15 cellular contexts compared by ENCODE assay signal in genomic region chr12:57739387-57739786, GRCh38. TPM values are rescaled to one million over a fixed set of nuclear protein-coding genes. Genes with fewer than 3 reads are reported as not detected.
DNase-seq lines count a peak whose midpoint lies in the region; ATAC-seq, FAIRE-seq and TF ChIP-seq lines count a peak whose summit lies in the region.
"Had no signal": no experiment of that assay in that cellular context is flagged by ENCODE, and none has a peak within 500 bp of the region (broad histone marks: within the 10 kb centered on the region; RNA-seq: fewer than 3 reads in every experiment).

No MANE protein-coding gene starts in this region.

- H3K36me3 Mint-ChIP-seq in activated T-helper 17 cell treated with anti-CD3 and anti-CD28 coated beads, Interleukin-2, amount 50 U/mL, for 72 hours (ENCODE audit: low read depth) = peaks cover 48% of the 10 kb centered on the region
- H3K36me3 Mint-ChIP-seq in naive thymus-derived CD4-positive, alpha-beta T cell = peaks cover 0 to 22% (median 13%) of the 10 kb centered on the region in 5 donors

- CTCF ChIA-PET in naive thymus-derived CD4-positive, alpha-beta T cell (lab: Charles Lee) = no interaction called here

- H3K4me1 Mint-ChIP-seq in activated T-helper 17 cell treated with anti-CD3 and anti-CD28 coated beads, Interleukin-2, amount 50 U/mL, for 72 hours = peaks cover 27% of the 10 kb centered on the region
- peaks cover 28 to 64% (median 50%) of the 10 kb centered on the region in 7 donors for H3K4me1 Mint-ChIP-seq in naive thymus-derived CD4-positive, alpha-beta T cell

- H3K9me3 ChIP-seq in DND-41 (ENCODE audit: insufficient read depth, low read length, severe bottlenecking) = no peaks in the 10 kb centered on the region
- H3K9me3 ChIP-seq in naive thymus-derived CD4-positive, alpha-beta T cell (ENCODE audit: control insufficient read depth in 2 of 3, low read length in 3 of 3) = no peaks in the 10 kb centered on the region
- H3K9me3 ChIP-seq: prostate gland, suprapubic skin had no signal

- peaks cover 32% of the 10 kb centered on the region for H3K79me2 ChIP-seq in DND-41 (ENCODE audit: insufficient read depth, low read length)

- H3K9ac ChIP-seq in DND-41 (ENCODE audit: low read depth, low read length) = no peak overlapping the region

- peaks cover 21% of the 10 kb centered on the region for H4K20me1 ChIP-seq in DND-41 (ENCODE audit: insufficient read depth, low read length)

- DNase-seq in DMS53 (lab: John Stamatoyannopoulos, UW) = peak; percentile 45
- no peak for DNase-seq in DMS53 treated with DMSO at 0.1 percent for 48 hours (lab: John Stamatoyannopoulos, UW; ENCODE audit: unreplicated experiment)
- no peak for DNase-seq in DND-41
- DNase-seq in naive thymus-derived CD4-positive, alpha-beta T cell = no peak
- DNase-seq in stimulated activated CD4-positive, alpha-beta T cell treated with anti-CD3 and anti-CD28 coated beads, Interleukin-4, amount 100 ng/mL, for 1 hour = no peak
- DNase-seq in GM12891 (ENCODE audit: insufficient read length, low spot score) = no peak
- DNase-seq: 8988T; left cardiac atrium; OCI-M1; stimulated activated CD4-positive, alpha-beta T cell treated with anti-CD3 and anti-CD28 coated beads, Interleukin-4, amount 100 ng/mL, for 4 hours had no signal

- peaks cover 46% of the 10 kb centered on the region for H3K4me1 ChIP-seq in DND-41 (ENCODE audit: insufficient read depth, low read length)
- H3K4me1 ChIP-seq in naive thymus-derived CD4-positive, alpha-beta T cell (ENCODE audit: control insufficient read depth in 2 of 2, insufficient read depth in 2 of 2, low read length in 2 of 2) = peaks cover 35 to 36% of the 10 kb centered on the region in 2 donors

- ATAC-seq in DND-41 (ENCODE audit: insufficient read depth, low read depth) (no peak), GM21737 (IDR thresholded peaks at IDR 0.05; ENCODE audit: unreplicated experiment) (no peak)
- ATAC-seq in activated T-helper 17 cell treated with anti-CD3 and anti-CD28 coated beads, Interleukin-2, amount 50 U/mL, for 72 hours (replicated peaks) = no peak
- ATAC-seq in naive thymus-derived CD4-positive, alpha-beta T cell = no peak
- ATAC-seq: left cardiac atrium had no signal

- no peaks in the 10 kb centered on the region for H3K9me3 Mint-ChIP-seq in activated T-helper 17 cell treated with anti-CD3 and anti-CD28 coated beads, Interleukin-2, amount 50 U/mL, for 72 hours
- H3K9me3 Mint-ChIP-seq in naive thymus-derived CD4-positive, alpha-beta T cell = peaks cover 0 to 2% (median 0%) of the 10 kb centered on the region in 11 donors

- H3K4me3 Mint-ChIP-seq in activated T-helper 17 cell treated with anti-CD3 and anti-CD28 coated beads, Interleukin-2, amount 50 U/mL, for 72 hours = peak overlapping the region; percentile 99
- H3K4me3 Mint-ChIP-seq in naive thymus-derived CD4-positive, alpha-beta T cell = peak overlapping the region; percentile 48 to 95 (median 72)

- POLR2A ChIA-PET in naive thymus-derived CD4-positive, alpha-beta T cell (lab: Charles Lee) = interaction anchor here (0.9 kb wide), 1 partner anchor 19 kb away, joined by 3 read pairs; no protein-coding TSS in a partner anchor

- no peak for FAIRE-seq in GM12891 (lab: Jason Lieb, UNC)
- FAIRE-seq: colon had no signal

- peak overlapping the region; percentile 38; the same call in 1 of the 2 replicates for H3K4me2 ChIP-seq in DND-41 (ENCODE audit: insufficient read depth, low read length)

- H3K27me3 Mint-ChIP-seq in activated T-helper 17 cell treated with anti-CD3 and anti-CD28 coated beads, Interleukin-2, amount 50 U/mL, for 72 hours = no peaks in the 10 kb centered on the region
- H3K27me3 Mint-ChIP-seq in naive thymus-derived CD4-positive, alpha-beta T cell = no peaks in the 10 kb centered on the region

- TF ChIP-seq POLR2A in GM12891 (IDR thresholded peaks at IDR 0.05; ENCODE audit: low read depth, low read length) = no peak

- H2AFZ ChIP-seq in DND-41 (ENCODE audit: low read depth, low read length) = no peak overlapping the region

- H3K27ac ChIP-seq in DND-41 (ENCODE audit: low read length) = no peak overlapping the region
- peak overlapping the region; percentile 91 for H3K27ac ChIP-seq in naive thymus-derived CD4-positive, alpha-beta T cell (ENCODE audit: low read depth, low read length)
- H3K27ac ChIP-seq: prostate gland, suprapubic skin had no signal

- no peak overlapping the region for H3K4me3 ChIP-seq in DND-41 (ENCODE audit: low read depth in 1 of 2, low read length in 2 of 2)
- H3K4me3 ChIP-seq in naive thymus-derived CD4-positive, alpha-beta T cell (ENCODE audit: low read length) = peak overlapping the region; percentile 73
- H3K4me3 ChIP-seq: prostate gland had no signal

- intact Hi-C loops in naive thymus-derived CD4-positive, alpha-beta T cell (cut with micrococcal nuclease) = no loop called here

- H3K27ac Mint-ChIP-seq in activated T-helper 17 cell treated with anti-CD3 and anti-CD28 coated beads, Interleukin-2, amount 50 U/mL, for 72 hours = peak overlapping the region; percentile 80
- peak overlapping the region; percentile 76 to 97 (median 86) for H3K27ac Mint-ChIP-seq in naive thymus-derived CD4-positive, alpha-beta T cell

- no peak for TF ChIP-seq CTCF in DND-41 (IDR thresholded peaks at IDR 0.05; ENCODE audit: borderline replicate concordance, extremely low read depth, low read length, poor library complexity, severe bottlenecking)

- H3K36me3 ChIP-seq in DND-41 (ENCODE audit: insufficient read depth, low read length) = peaks cover 14% of the 10 kb centered on the region
- H3K36me3 ChIP-seq in naive thymus-derived CD4-positive, alpha-beta T cell (ENCODE audit: control insufficient read depth in 2 of 3, insufficient read depth in 3 of 3, low read length in 3 of 3) = peaks cover 7 to 48% (median 8%) of the 10 kb centered on the region in 3 experiments
- H3K36me3 ChIP-seq: prostate gland, suprapubic skin had no signal

- H3K27me3 ChIP-seq in DND-41 (ENCODE audit: insufficient read depth, low read length, poor library complexity) = no peaks in the 10 kb centered on the region
- no peaks in the 10 kb centered on the region for H3K27me3 ChIP-seq in naive thymus-derived CD4-positive, alpha-beta T cell (ENCODE audit: control insufficient read depth in 2 of 2, insufficient read depth in 2 of 2, low read length in 2 of 2)

TF ChIP-seq in GM12891, 5 proteins besides CTCF, POLR2A, EP300 and RAD21:
- TF ChIP-seq TAF1 (IDR thresholded peaks at IDR 0.05; ENCODE audit: low read depth, low read length) (no peak), SPI1 (IDR thresholded peaks at IDR 0.05; ENCODE audit: low read depth, low read length) (no peak), POU2F2 (IDR thresholded peaks at IDR 0.05; ENCODE audit: low read depth, low read length) (no peak), POLR2AphosphoS5 (IDR thresholded peaks at IDR 0.05; ENCODE audit: low read depth, low read length) (no peak)

RNA-seq across cellular contexts. Expression of gene AGAP2, which starts 0.8 kb away (rescaled TPM):
- 10 to 100 TPM; 34.9 to 52.0 TPM for total RNA-seq in activated T-helper 17 cell treated with anti-CD3 and anti-CD28 coated beads, Interleukin-2, amount 50 U/mL, for 72 hours
- total RNA-seq in naive thymus-derived CD4-positive, alpha-beta T cell = 10 to 100 TPM; 33.9 to 66.7 (median 60.4) TPM
- polyA plus RNA-seq in naive thymus-derived CD4-positive, alpha-beta T cell = 1 to 10 TPM; 3.0 to 6.0 TPM
- polyA plus RNA-seq in GM12891 (2012; ENCODE audit: low read depth, missing spikeins) = 6.3 TPM

RNA-seq across cellular contexts. Expression of gene TSPAN31, which starts 5.5 kb away (rescaled TPM):
- total RNA-seq in activated T-helper 17 cell treated with anti-CD3 and anti-CD28 coated beads, Interleukin-2, amount 50 U/mL, for 72 hours = 10 to 100 TPM; 10.7 to 18.7 TPM
- 10 to 100 TPM; 12.3 to 23.9 (median 20.3) TPM for total RNA-seq in naive thymus-derived CD4-positive, alpha-beta T cell
- 10 to 100 TPM; 50.1 to 50.5 TPM for polyA plus RNA-seq in naive thymus-derived CD4-positive, alpha-beta T cell
- polyA plus RNA-seq in GM12891 (2012; ENCODE audit: low read depth, missing spikeins) = 24.1 TPM

RNA-seq across cellular contexts. Expression of gene CDK4, which starts 12.7 kb away (rescaled TPM):
- total RNA-seq in activated T-helper 17 cell treated with anti-CD3 and anti-CD28 coated beads, Interleukin-2, amount 50 U/mL, for 72 hours = 100 to 1,000 TPM; 132 to 242 TPM
- total RNA-seq in naive thymus-derived CD4-positive, alpha-beta T cell = 100 to 1,000 TPM in 1 of 5 experiments, 10 to 100 TPM in 4; 23.8 to 108 (median 42.9) TPM
- polyA plus RNA-seq in naive thymus-derived CD4-positive, alpha-beta T cell = 100 to 1,000 TPM in 1 of 2 donors, 10 to 100 TPM in 1; 77.6 to 105 TPM
- 100 TPM for polyA plus RNA-seq in GM12891 (2012; ENCODE audit: low read depth, missing spikeins)

RNA-seq across cellular contexts. Expression of gene MARCHF9, which starts 15.5 kb away (rescaled TPM):
- total RNA-seq in activated T-helper 17 cell treated with anti-CD3 and anti-CD28 coated beads, Interleukin-2, amount 50 U/mL, for 72 hours = 10 to 100 TPM; 22.5 to 26.9 TPM
- total RNA-seq in naive thymus-derived CD4-positive, alpha-beta T cell = 10 to 100 TPM; 27.8 to 61.7 (median 44.4) TPM
- 1 to 10 TPM; 3.2 to 6.6 TPM for polyA plus RNA-seq in naive thymus-derived CD4-positive, alpha-beta T cell
- 6.8 TPM for polyA plus RNA-seq in GM12891 (2012; ENCODE audit: low read depth, missing spikeins)

RNA-seq across cellular contexts. Expression of gene CYP27B1, which starts 27.5 kb away (rescaled TPM):
- 10 to 100 TPM; 14.4 to 14.7 TPM for total RNA-seq in activated T-helper 17 cell treated with anti-CD3 and anti-CD28 coated beads, Interleukin-2, amount 50 U/mL, for 72 hours
- total RNA-seq in naive thymus-derived CD4-positive, alpha-beta T cell = 1 to 10 TPM in 4 of 5 experiments, under 1 TPM in 1; 0.97 to 2.6 (median 1.7) TPM
- under 1 TPM in 1 of 2 donors, not detected in 1; 0.20 TPM for polyA plus RNA-seq in naive thymus-derived CD4-positive, alpha-beta T cell
- 0.85 TPM for polyA plus RNA-seq in GM12891 (2012; ENCODE audit: low read depth, missing spikeins)
